In genomic region chr9:3793363-3793762, GRCh38 we compare ENCODE assay signal across 17 cellular contexts.
"Had no signal": no experiment of that assay in that cellular context is flagged by ENCODE, and none has a peak within 500 bp of the region (broad histone marks: within the 10 kb centered on the region; RNA-seq: fewer than 3 reads in every experiment).

No MANE protein-coding gene starts in this region.

- H3K4me3 Mint-ChIP-seq: activated CD4-positive, alpha-beta T cell treated with anti-CD3 and anti-CD28 coated beads, Interleukin-2, amount 10 ng/mL, durations not matched to agents 7 days and 5 days; activated CD8-positive, alpha-beta T cell treated with anti-CD3 and anti-CD28 coated beads, Interleukin-2, amount 10 ng/mL, durations not matched to agents 7 days and 5 days; activated naive CD4-positive, alpha-beta T cell treated with anti-CD3 and anti-CD28 coated beads for 36 hours; activated T-cell treated with anti-CD3 and anti-CD28 coated beads, Interleukin-2, amount 50 U/mL, for 24 hours; natural killer cell treated with Interleukin-12 subunit alpha and Interleukin-12 subunit beta and Interleukin-15 and Interleukin-18, amount 100 ng/mL, for 72 hours; stimulated activated effector memory CD8-positive, alpha-beta T cell treated with anti-CD3 and anti-CD28 coated beads, Interleukin-12 subunit alpha, Interleukin-12 subunit beta, amount 100 ng/mL, for 72 hours had no signal

- H3K27ac ChIP-seq: dorsolateral prefrontal cortex, gastrocnemius medialis, stomach, upper lobe of right lung had no signal

- DNase-seq: activated CD4-positive, alpha-beta T cell treated with anti-CD3 and anti-CD28 coated beads, Interleukin-2, amount 10 ng/mL, durations not matched to agents 7 days and 5 days; activated CD8-positive, alpha-beta T cell treated with anti-CD3 and anti-CD28 coated beads, Interleukin-2, amount 10 ng/mL, durations not matched to agents 7 days and 5 days; activated naive CD4-positive, alpha-beta T cell treated with anti-CD3 and anti-CD28 coated beads for 36 hours; activated T-cell treated with anti-CD3 and anti-CD28 coated beads, Interleukin-2, amount 50 U/mL, for 24 hours; central memory CD4-positive, alpha-beta T cell; dorsolateral prefrontal cortex; gastrocnemius medialis; head of caudate nucleus; left ventricle myocardium superior; stimulated activated CD4-positive, alpha-beta T cell treated with anti-CD3 and anti-CD28 coated beads, Interleukin-4, amount 100 ng/mL, for 24 hours; stomach; upper lobe of right lung had no signal

- H3K36me3 Mint-ChIP-seq: brain; stimulated activated effector memory CD8-positive, alpha-beta T cell treated with anti-CD3 and anti-CD28 coated beads, Interleukin-12 subunit alpha, Interleukin-12 subunit beta, amount 100 ng/mL, for 72 hours had no signal

- H3K27me3 ChIP-seq: dorsolateral prefrontal cortex, gastrocnemius medialis, stomach, upper lobe of right lung had no signal

- ATAC-seq: activated CD4-positive, CD25-positive, alpha-beta regulatory T cell treated with anti-CD3 and anti-CD28 coated beads, Interleukin-2, amount 50 U/mL, for 24 hours; activated CD8-positive, alpha-beta T cell treated with anti-CD3 and anti-CD28 coated beads, Interleukin-2, amount 10 ng/mL, durations not matched to agents 7 days and 5 days; gastrocnemius medialis; left ventricle myocardium superior; natural killer cell treated with Interleukin-12 subunit alpha and Interleukin-12 subunit beta and Interleukin-15 and Interleukin-18, amount 100 ng/mL, for 72 hours; stimulated activated effector memory CD8-positive, alpha-beta T cell treated with anti-CD3 and anti-CD28 coated beads, Interleukin-12 subunit alpha, Interleukin-12 subunit beta, amount 100 ng/mL, for 72 hours had no signal

- H3K27ac Mint-ChIP-seq: activated CD4-positive, alpha-beta T cell treated with anti-CD3 and anti-CD28 coated beads, Interleukin-2, amount 10 ng/mL, durations not matched to agents 7 days and 5 days; activated CD8-positive, alpha-beta T cell treated with anti-CD3 and anti-CD28 coated beads, Interleukin-2, amount 10 ng/mL, durations not matched to agents 7 days and 5 days; activated naive CD4-positive, alpha-beta T cell treated with anti-CD3 and anti-CD28 coated beads for 36 hours; activated T-cell treated with anti-CD3 and anti-CD28 coated beads, Interleukin-2, amount 50 U/mL, for 24 hours; activated T-helper 2 cell treated with anti-CD3 and anti-CD28 coated beads, Interferon-gamma antibody, Interleukin-2, Interleukin-4, amounts not matched to agents 10 μg/mL and 5 μg/mL and 100 μg/mL, durations not matched to agents 14 hours and 24 hours and 36 hours; natural killer cell treated with Interleukin-12 subunit alpha and Interleukin-12 subunit beta and Interleukin-15 and Interleukin-18, amount 100 ng/mL, for 72 hours; stimulated activated effector memory CD8-positive, alpha-beta T cell treated with anti-CD3 and anti-CD28 coated beads, Interleukin-12 subunit alpha, Interleukin-12 subunit beta, amount 100 ng/mL, for 72 hours had no signal

- H3K4me1 Mint-ChIP-seq: activated CD4-positive, alpha-beta T cell treated with anti-CD3 and anti-CD28 coated beads, Interleukin-2, amount 10 ng/mL, durations not matched to agents 7 days and 5 days; stimulated activated effector memory CD8-positive, alpha-beta T cell treated with anti-CD3 and anti-CD28 coated beads, Interleukin-12 subunit alpha, Interleukin-12 subunit beta, amount 100 ng/mL, for 72 hours had no signal

- H3K4me1 ChIP-seq: gastrocnemius medialis, upper lobe of right lung had no signal

- H3K36me3 ChIP-seq: gastrocnemius medialis, stomach, upper lobe of right lung had no signal

- H3K9me3 ChIP-seq: gastrocnemius medialis, upper lobe of right lung had no signal

- H3K27me3 Mint-ChIP-seq: brain had no signal

- H3K4me3 ChIP-seq: gastrocnemius medialis, stomach, upper lobe of right lung had no signal
